ENCODE assay signal across 30 cellular contexts in genomic region chr5:34832568-34832967, GRCh38. TPM values are rescaled to one million over a fixed set of nuclear protein-coding genes. Genes with fewer than 3 reads are reported as not detected.
"Had no signal": no experiment of that assay in that cellular context is flagged by ENCODE, and none has a peak within 500 bp of the region (broad histone marks: within the 10 kb centered on the region; RNA-seq: fewer than 3 reads in every experiment).

No MANE protein-coding gene starts in this region.

- H3K27ac Mint-ChIP-seq: activated CD8-positive, alpha-beta T cell treated with anti-CD3 and anti-CD28 coated beads, Interleukin-2, amount 10 ng/mL, durations not matched to agents 7 days and 5 days; activated naive CD8-positive, alpha-beta T cell treated with anti-CD3 and anti-CD28 coated beads, Interleukin-2, amount 10 ng/mL, durations not matched to agents 7 days and 5 days had no signal

- H3K4me3 Mint-ChIP-seq: activated CD8-positive, alpha-beta T cell treated with anti-CD3 and anti-CD28 coated beads, Interleukin-2, amount 10 ng/mL, durations not matched to agents 7 days and 5 days; activated naive CD8-positive, alpha-beta T cell treated with anti-CD3 and anti-CD28 coated beads, Interleukin-2, amount 10 ng/mL, durations not matched to agents 7 days and 5 days; WTC11 had no signal

- H3K27ac ChIP-seq: adrenal gland, breast epithelium, SJSA1 had no signal

- H3K36me3 Mint-ChIP-seq: activated naive CD8-positive, alpha-beta T cell treated with anti-CD3 and anti-CD28 coated beads, Interleukin-2, amount 10 ng/mL, durations not matched to agents 7 days and 5 days had no signal

- H3K36me3 ChIP-seq: breast epithelium had no signal

- H3K9me3 Mint-ChIP-seq: activated naive CD8-positive, alpha-beta T cell treated with anti-CD3 and anti-CD28 coated beads, Interleukin-2, amount 10 ng/mL, durations not matched to agents 7 days and 5 days had no signal

- H3K4me1 Mint-ChIP-seq: activated naive CD8-positive, alpha-beta T cell treated with anti-CD3 and anti-CD28 coated beads, Interleukin-2, amount 10 ng/mL, durations not matched to agents 7 days and 5 days had no signal

- H3K9me3 ChIP-seq: adrenal gland, breast epithelium, SJSA1 had no signal

- H3K27me3 ChIP-seq: adrenal gland, breast epithelium, SJSA1 had no signal

- ATAC-seq: activated CD8-positive, alpha-beta T cell treated with anti-CD3 and anti-CD28 coated beads, Interleukin-2, amount 10 ng/mL, durations not matched to agents 7 days and 5 days; Panc1; SK-N-SH treated with all-trans-retinoic acid at 6 μM for 48 hours; WTC11 had no signal

- H3K4me1 ChIP-seq: adrenal gland, breast epithelium, SJSA1 had no signal

- DNase-seq: activated CD4-positive, alpha-beta T cell treated with anti-CD3 and anti-CD28 coated beads for 48 hours; activated CD4-positive, alpha-beta T cell treated with anti-CD3 and anti-CD28 coated beads, Interleukin-2, amount 50 U/mL, for 4 hours; activated CD4-positive, CD25-positive, alpha-beta regulatory T cell treated with anti-CD3 and anti-CD28 coated beads, Interleukin-2, amount 50 U/mL, for 72 hours; activated CD8-positive, alpha-beta memory T cell treated with anti-CD3 and anti-CD28 coated beads, Interleukin-2, amount 50 U/mL, for 48 hours; activated CD8-positive, alpha-beta T cell treated with anti-CD3 and anti-CD28 coated beads, Interleukin-2, amount 10 ng/mL, durations not matched to agents 7 days and 5 days; activated naive CD4-positive, alpha-beta T cell treated with anti-CD3 and anti-CD28 coated beads, Interleukin-2, amount 50 U/mL, for 16 hours; activated naive CD8-positive, alpha-beta T cell treated with anti-CD3 and anti-CD28 coated beads, Interleukin-2, amount 10 ng/mL, durations not matched to agents 7 days and 5 days; activated T-cell treated with anti-CD3 and anti-CD28 coated beads, Interleukin-2, amount 50 U/mL, for 1 hour; adrenal gland; anterior cingulate cortex; central memory CD4-positive, alpha-beta T cell; Kasumi-1; KBM-7; NCI-H146; NCI-H1930; NCI-H2171 treated with DMSO at 0.1 percent for 48 hours; NCI-H345; NCI-H510A; NCI-H526 treated with DMSO at 0.1 percent for 48 hours; NCI-H82; NK-92 treated with Interleukin-12 subunit alpha and Interleukin-12 subunit beta, amount 100 ng/mL, for 24 hours; OCI-M1; RPMI8226; SHP77; SW 1271 had no signal

- H3K4me3 ChIP-seq: adrenal gland, breast epithelium, SJSA1 had no signal

RNA-seq across cellular contexts. Expression of gene TTC23L, which starts 6.4 kb away (rescaled TPM):
- total RNA-seq: activated CD8-positive, alpha-beta T cell treated with anti-CD3 and anti-CD28 coated beads, Interleukin-2, amount 10 ng/mL, durations not matched to agents 7 days and 5 days; activated naive CD8-positive, alpha-beta T cell treated with anti-CD3 and anti-CD28 coated beads, Interleukin-2, amount 10 ng/mL, durations not matched to agents 7 days and 5 days; SJSA1 had no signal
